Comparison of ENCODE assay signal across 1 cellular context in the genomic region with DNA sequence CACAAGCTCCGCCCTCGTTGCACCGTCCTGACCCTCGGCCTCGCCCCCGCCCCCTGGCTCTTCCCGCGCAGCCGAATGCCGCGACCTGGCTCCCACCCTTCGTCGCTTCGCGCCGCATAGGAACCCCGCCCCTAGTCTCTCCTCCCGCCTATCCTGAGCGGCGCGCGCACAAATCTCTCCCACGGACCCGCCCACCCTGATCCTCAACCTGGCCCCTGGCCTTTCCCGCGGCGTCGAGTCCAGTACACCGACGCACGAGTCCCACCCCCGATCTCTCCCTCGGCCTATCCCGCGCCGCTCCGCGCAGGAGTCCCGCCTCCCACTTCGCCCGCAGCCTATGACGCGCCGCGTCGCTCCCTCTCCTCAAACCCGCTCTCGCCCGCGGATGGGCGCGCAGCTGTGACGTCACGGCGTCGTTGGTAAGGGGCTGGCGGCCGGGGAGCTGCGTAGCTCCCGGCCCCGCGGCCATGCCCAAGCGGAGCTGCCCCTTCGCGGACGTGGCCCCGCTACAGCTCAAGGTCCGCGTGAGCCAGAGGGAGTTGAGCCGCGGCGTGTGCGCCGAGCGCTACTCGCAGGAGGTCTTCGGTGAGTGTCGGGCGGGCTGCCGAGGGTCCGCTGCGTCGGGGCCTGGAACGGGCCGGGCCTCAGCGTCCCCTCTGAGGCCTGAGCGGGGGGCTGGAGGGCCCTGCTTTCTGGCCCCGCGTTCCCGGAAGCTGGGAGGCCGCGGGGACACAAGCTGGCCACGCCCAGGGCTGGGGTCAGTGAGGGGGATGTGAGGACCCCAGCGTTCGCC.
TF ChIP-seq lines count a peak whose summit lies in the region.

A gene with protein sequence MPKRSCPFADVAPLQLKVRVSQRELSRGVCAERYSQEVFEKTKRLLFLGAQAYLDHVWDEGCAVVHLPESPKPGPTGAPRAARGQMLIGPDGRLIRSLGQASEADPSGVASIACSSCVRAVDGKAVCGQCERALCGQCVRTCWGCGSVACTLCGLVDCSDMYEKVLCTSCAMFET (plus strand): TSS at position 413 of the 793 bp plus-strand sequence. CDS start 55 bp downstream, at position 468.

TF ChIP-seq in K562, 482 proteins besides CTCF, POLR2A, EP300 and RAD21 (continued from another document and continues in another):
- TF ChIP-seq TOE1 (IDR thresholded peaks at IDR 0.05; ENCODE audit: borderline replicate concordance) (no peak), TOE1 (CRISPR knock-in tag; IDR thresholded peaks at IDR 0.05; ENCODE audit: borderline replicate concordance, low read depth) (no peak), ZNF444 (CRISPR knock-in tag; IDR thresholded peaks at IDR 0.05) (no peak), NR4A1 (CRISPR knock-in tag; IDR thresholded peaks at IDR 0.05) (no peak), NR4A1 (tag; IDR thresholded peaks at IDR 0.05) (no peak), MCM3 (IDR thresholded peaks at IDR 0.05) (no peak), STAG1 (CRISPR knock-in tag; IDR thresholded peaks at IDR 0.05; ENCODE audit: borderline replicate concordance) (no peak), SRSF1 (IDR thresholded peaks at IDR 0.05; ENCODE audit: low read depth, low read length) (no peak), ZNF717 (CRISPR knock-in tag; IDR thresholded peaks at IDR 0.05) (no peak), KHSRP (IDR thresholded peaks at IDR 0.05) (peak; percentile 95), ARID1B (IDR thresholded peaks at IDR 0.05) (no peak), SETDB1 (IDR thresholded peaks at IDR 0.05; ENCODE audit: low read length) (no peak), DPF2 (IDR thresholded peaks at IDR 0.05) (no peak), JUNB (CRISPR knock-in tag; conservative IDR thresholded peaks at IDR 0.05) (no peak), MAFK (IDR thresholded peaks at IDR 0.05; ENCODE audit: low read length) (no peak), SP1 (CRISPR knock-in tag; IDR thresholded peaks at IDR 0.05) (peak; percentile 89), POLR2G (IDR thresholded peaks at IDR 0.05; ENCODE audit: low read depth, low read length) (peak; percentile 86), C11orf30 (IDR thresholded peaks at IDR 0.05; ENCODE audit: low read depth) (peak; percentile 94), ATF1 (CRISPR knock-in tag; IDR thresholded peaks at IDR 0.05) (peak; percentile 93), ATF1 (tag; IDR thresholded peaks at IDR 0.05) (peak; percentile 100), ZFPM2 (CRISPR knock-in tag; IDR thresholded peaks at IDR 0.05) (no peak), ILK (tag; IDR thresholded peaks at IDR 0.05; ENCODE audit: borderline replicate concordance, low read depth) (no peak), NUFIP1 (IDR thresholded peaks at IDR 0.05; ENCODE audit: partially characterized antibody) (no peak), MAX (CRISPR knock-in tag; IDR thresholded peaks at IDR 0.05) (peak; percentile 50), ZBED1 (IDR thresholded peaks at IDR 0.05) (no peak), SMAD2 (IDR thresholded peaks at IDR 0.05; ENCODE audit: low read depth, low read length) (no peak), RREB1 (CRISPR knock-in tag; IDR thresholded peaks at IDR 0.05) (no peak), HEY1 (CRISPR knock-in tag; IDR thresholded peaks at IDR 0.05; ENCODE audit: borderline replicate concordance) (no peak), CBX1 (IDR thresholded peaks at IDR 0.05; ENCODE audit: low read depth) (no peak), MTA2 (IDR thresholded peaks at IDR 0.05; ENCODE audit: low read depth) (no peak), ZNF445 (CRISPR knock-in tag; IDR thresholded peaks at IDR 0.05; ENCODE audit: low read depth) (no peak), ZBTB9 (CRISPR knock-in tag; IDR thresholded peaks at IDR 0.05) (no peak), ZBTB1 (CRISPR knock-in tag; IDR thresholded peaks at IDR 0.05; ENCODE audit: borderline replicate concordance, low read depth) (no peak), PHF8 (IDR thresholded peaks at IDR 0.05; ENCODE audit: borderline replicate concordance, low read length) (peak; percentile 90; the same call in 1 of the 2 replicates), ARID4B (CRISPR knock-in tag; IDR thresholded peaks at IDR 0.05) (peak; percentile 86)
- TF ChIP-seq, protein P1, sequence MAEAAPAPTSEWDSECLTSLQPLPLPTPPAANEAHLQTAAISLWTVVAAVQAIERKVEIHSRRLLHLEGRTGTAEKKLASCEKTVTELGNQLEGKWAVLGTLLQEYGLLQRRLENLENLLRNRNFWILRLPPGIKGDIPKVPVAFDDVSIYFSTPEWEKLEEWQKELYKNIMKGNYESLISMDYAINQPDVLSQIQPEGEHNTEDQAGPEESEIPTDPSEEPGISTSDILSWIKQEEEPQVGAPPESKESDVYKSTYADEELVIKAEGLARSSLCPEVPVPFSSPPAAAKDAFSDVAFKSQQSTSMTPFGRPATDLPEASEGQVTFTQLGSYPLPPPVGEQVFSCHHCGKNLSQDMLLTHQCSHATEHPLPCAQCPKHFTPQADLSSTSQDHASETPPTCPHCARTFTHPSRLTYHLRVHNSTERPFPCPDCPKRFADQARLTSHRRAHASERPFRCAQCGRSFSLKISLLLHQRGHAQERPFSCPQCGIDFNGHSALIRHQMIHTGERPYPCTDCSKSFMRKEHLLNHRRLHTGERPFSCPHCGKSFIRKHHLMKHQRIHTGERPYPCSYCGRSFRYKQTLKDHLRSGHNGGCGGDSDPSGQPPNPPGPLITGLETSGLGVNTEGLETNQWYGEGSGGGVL (CRISPR knock-in tag; IDR thresholded peaks at IDR 0.05): no peak
- TF ChIP-seq, protein P2, sequence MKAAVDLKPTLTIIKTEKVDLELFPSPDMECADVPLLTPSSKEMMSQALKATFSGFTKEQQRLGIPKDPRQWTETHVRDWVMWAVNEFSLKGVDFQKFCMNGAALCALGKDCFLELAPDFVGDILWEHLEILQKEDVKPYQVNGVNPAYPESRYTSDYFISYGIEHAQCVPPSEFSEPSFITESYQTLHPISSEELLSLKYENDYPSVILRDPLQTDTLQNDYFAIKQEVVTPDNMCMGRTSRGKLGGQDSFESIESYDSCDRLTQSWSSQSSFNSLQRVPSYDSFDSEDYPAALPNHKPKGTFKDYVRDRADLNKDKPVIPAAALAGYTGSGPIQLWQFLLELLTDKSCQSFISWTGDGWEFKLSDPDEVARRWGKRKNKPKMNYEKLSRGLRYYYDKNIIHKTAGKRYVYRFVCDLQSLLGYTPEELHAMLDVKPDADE (conservative IDR thresholded peaks at IDR 0.05; ENCODE audit: control insufficient read depth, low read depth, low read length): peak; percentile 65
- TF ChIP-seq, protein P3, sequence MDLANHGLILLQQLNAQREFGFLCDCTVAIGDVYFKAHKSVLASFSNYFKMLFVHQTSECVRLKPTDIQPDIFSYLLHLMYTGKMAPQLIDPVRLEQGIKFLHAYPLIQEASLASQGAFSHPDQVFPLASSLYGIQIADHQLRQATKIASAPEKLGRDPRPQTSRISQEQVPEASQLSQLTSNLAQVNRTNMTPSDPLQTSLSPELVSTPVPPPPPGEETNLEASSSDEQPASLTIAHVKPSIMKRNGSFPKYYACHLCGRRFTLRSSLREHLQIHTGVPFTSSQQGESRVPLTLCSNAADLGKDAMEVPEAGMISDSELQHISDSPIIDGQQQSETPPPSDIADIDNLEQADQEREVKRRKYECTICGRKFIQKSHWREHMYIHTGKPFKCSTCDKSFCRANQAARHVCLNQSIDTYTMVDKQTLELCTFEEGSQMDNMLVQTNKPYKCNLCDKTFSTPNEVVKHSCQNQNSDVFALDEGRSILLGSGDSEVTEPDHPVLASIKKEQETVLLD (IDR thresholded peaks at IDR 0.05): 0 out of 2 replicates have a peak, but pooled peaks have one; percentile 41
- TF ChIP-seq, protein P4, sequence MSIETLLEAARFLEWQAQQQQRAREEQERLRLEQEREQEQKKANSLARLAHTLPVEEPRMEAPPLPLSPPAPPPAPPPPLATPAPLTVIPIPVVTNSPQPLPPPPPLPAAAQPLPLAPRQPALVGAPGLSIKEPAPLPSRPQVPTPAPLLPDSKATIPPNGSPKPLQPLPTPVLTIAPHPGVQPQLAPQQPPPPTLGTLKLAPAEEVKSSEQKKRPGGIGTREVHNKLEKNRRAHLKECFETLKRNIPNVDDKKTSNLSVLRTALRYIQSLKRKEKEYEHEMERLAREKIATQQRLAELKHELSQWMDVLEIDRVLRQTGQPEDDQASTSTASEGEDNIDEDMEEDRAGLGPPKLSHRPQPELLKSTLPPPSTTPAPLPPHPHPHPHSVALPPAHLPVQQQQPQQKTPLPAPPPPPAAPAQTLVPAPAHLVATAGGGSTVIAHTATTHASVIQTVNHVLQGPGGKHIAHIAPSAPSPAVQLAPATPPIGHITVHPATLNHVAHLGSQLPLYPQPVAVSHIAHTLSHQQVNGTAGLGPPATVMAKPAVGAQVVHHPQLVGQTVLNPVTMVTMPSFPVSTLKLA (conservative IDR thresholded peaks at IDR 0.05): peak; percentile 60 to 78; a peak in 3 of 4 replicates
